Comparison of ENCODE assay signal across 22 cellular contexts in the genomic region with DNA sequence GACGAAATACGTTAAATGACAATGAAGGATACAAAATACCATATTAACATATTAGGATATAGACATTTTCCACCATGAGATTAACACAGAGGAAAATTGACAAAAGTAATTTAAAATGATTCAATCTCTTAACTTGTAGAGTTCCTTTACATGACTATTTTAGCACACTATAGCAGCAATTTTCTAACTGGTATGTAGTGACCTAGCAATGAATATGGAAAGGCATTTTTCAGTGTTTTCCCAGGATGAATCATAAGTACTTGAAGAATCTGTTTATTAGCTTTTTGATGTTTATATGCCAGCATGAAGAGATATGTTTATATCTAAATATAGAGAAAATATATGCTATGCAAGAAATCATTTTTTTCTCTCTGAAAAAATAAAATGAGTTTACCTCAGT.
DNase-seq lines count a peak whose midpoint lies in the region; ATAC-seq, FAIRE-seq and TF ChIP-seq lines count a peak whose summit lies in the region.
"Had no signal": no experiment of that assay in that cellular context is flagged by ENCODE, and none has a peak within 500 bp of the region (broad histone marks: within the 10 kb centered on the region; RNA-seq: fewer than 3 reads in every experiment).

No MANE protein-coding gene starts in this region.

- H3K27me3 Mint-ChIP-seq in WTC11 (ENCODE audit: low read depth): no peaks in the 10 kb centered on the region
- H3K27me3 Mint-ChIP-seq: B cell; CD4-positive, CD25-positive, alpha-beta regulatory T cell had no signal

- DNase-seq in DMS53 (lab: John Stamatoyannopoulos, UW) (peak; percentile 65), HTR-8/SVneo (ENCODE audit: insufficient read length, low spot score) (peak; percentile 10), WTC11 (ENCODE audit: low spot score) (no peak), heart right ventricle (no peak)
- DNase-seq in stimulated activated CD4-positive, alpha-beta T cell treated with anti-CD3 and anti-CD28 coated beads, Interleukin-4, amount 100 ng/mL, for 4 hours: no peak
- DNase-seq: Caco-2; CD4-positive, CD25-positive, alpha-beta regulatory T cell; CD8-positive, alpha-beta T cell; DMS153; DMS79 treated with DMSO at 0.1 percent for 48 hours; GF-D8; GM23248; HFFc6 had no signal

- 91 to 96% methylated on average over 2 of the region's 2 CpGs for WGBS in heart right ventricle, 2 donors

- intact Hi-C loops in heart right ventricle (cut with DNase I): no loop called here

- peaks cover 0 to 5% (median 0%) of the 10 kb centered on the region in 11 donors for H3K9me3 ChIP-seq in heart right ventricle
- H3K9me3 ChIP-seq: BLaER1, Caco-2, HAP-1 had no signal

- H3K27me3 ChIP-seq in heart right ventricle: no peaks in the 10 kb centered on the region
- H3K27me3 ChIP-seq: BLaER1 had no signal

- no peak for TF ChIP-seq CTCF in WTC11 (IDR thresholded peaks at IDR 0.05)
- TF ChIP-seq CTCF in heart right ventricle (IDR thresholded peaks at IDR 0.05): no peak

- no peaks in the 10 kb centered on the region for H3K9me3 Mint-ChIP-seq in WTC11
- H3K9me3 Mint-ChIP-seq: HFFc6 had no signal

- H3K4me3 ChIP-seq in heart right ventricle: no peak overlapping the region
- H3K4me3 ChIP-seq: BLaER1, GM23248, HAP-1 had no signal

- H3K4me1 Mint-ChIP-seq in WTC11: peaks cover 25% of the 10 kb centered on the region
- H3K4me1 Mint-ChIP-seq: B cell; CD4-positive, CD25-positive, alpha-beta regulatory T cell had no signal

- H3K36me3 Mint-ChIP-seq in WTC11: peaks cover 27% of the 10 kb centered on the region
- H3K36me3 Mint-ChIP-seq: CD4-positive, CD25-positive, alpha-beta regulatory T cell; CD8-positive, alpha-beta T cell had no signal

- H3K4me3 Mint-ChIP-seq in WTC11: no peak overlapping the region
- H3K4me3 Mint-ChIP-seq: B cell; CD4-positive, CD25-positive, alpha-beta regulatory T cell; CD8-positive, alpha-beta T cell; HFFc6 had no signal

- CTCF ChIA-PET in WTC11 (lab: Charles Lee): no interaction called here

- no peak overlapping the region for H3K27ac ChIP-seq in heart right ventricle
- H3K27ac ChIP-seq: 22Rv1, BLaER1, C4-2B, GM23248 had no signal

- no peak for FAIRE-seq in HTR-8/SVneo (lab: Jason Lieb, UNC)
- FAIRE-seq: A204.1, GM12891, GM18507 had no signal

- H3K4me1 ChIP-seq in heart right ventricle: no peaks in the 10 kb centered on the region
- H3K4me1 ChIP-seq: BLaER1, Caco-2, HAP-1 had no signal

- POLR2A ChIA-PET in WTC11 (lab: Charles Lee): no interaction called here

- ATAC-seq in WTC11 (no peak), GM21737 (IDR thresholded peaks at IDR 0.05; ENCODE audit: unreplicated experiment) (no peak), heart right ventricle (no peak)
- ATAC-seq: CD8-positive, alpha-beta T cell had no signal

- no peak overlapping the region for H3K27ac Mint-ChIP-seq in WTC11
- H3K27ac Mint-ChIP-seq: B cell; CD4-positive, CD25-positive, alpha-beta regulatory T cell; CD8-positive, alpha-beta T cell; HFFc6 had no signal

- no peaks in the 10 kb centered on the region for H3K36me3 ChIP-seq in heart right ventricle
- H3K36me3 ChIP-seq: BLaER1, HAP-1 had no signal

TF ChIP-seq in WTC11, 78 proteins besides CTCF, POLR2A, EP300 and RAD21:
- TF ChIP-seq, protein P1, sequence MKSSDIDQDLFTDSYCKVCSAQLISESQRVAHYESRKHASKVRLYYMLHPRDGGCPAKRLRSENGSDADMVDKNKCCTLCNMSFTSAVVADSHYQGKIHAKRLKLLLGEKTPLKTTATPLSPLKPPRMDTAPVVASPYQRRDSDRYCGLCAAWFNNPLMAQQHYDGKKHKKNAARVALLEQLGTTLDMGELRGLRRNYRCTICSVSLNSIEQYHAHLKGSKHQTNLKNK (CRISPR knock-in tag; IDR thresholded peaks at IDR 0.05): 0 out of 2 replicates have a peak, but pooled peaks have one; percentile 55
- no peak for TF ChIP-seq NFE2L1 (CRISPR knock-in tag; IDR thresholded peaks at IDR 0.05)

Comparison
In these comparisons a context has a peak if more than half of its experiments do, and no peak if none do; other contexts are left out.
1. DNase-seq: peak in DMS53 (single experiment) and HTR-8/SVneo (single experiment); none in WTC11 (single experiment), stimulated activated CD4-positive, alpha-beta T cell treated with anti-CD3 and anti-CD28 coated beads, Interleukin-4, amount 100 ng/mL, for 4 hours (0 of 2) and heart right ventricle (0 of 2).